Comparison of ENCODE assay signal across 8 cellular contexts in the genomic region with DNA sequence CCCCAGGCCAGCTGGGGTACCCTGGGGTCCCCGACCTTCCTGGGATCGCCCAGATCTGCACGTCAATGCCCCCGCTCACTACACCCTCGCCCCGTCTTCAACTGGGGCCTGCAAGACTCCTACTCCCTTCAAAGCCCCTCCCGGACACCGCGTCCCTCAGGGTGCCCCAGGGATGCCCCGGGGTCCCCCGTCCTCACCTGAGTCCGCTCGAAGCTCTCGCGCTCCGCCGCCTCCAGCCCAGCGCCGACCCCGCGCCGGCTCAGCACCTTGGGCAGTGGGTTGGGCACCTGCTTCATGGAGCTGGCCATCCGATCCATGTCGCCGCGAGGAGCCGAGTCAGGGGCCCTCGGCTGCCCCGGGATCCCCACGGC. TPM values are rescaled to one million over a fixed set of nuclear protein-coding genes. Genes with fewer than 3 reads are reported as not detected.
DNase-seq lines count a peak whose midpoint lies in the region; ATAC-seq and TF ChIP-seq lines count a peak whose summit lies in the region.

A gene (minus strand): TSS at position 338 of the 371 bp plus-strand sequence. CDS start 21 bp downstream, at position 317.

- no peak for TF ChIP-seq POLR2A in transverse colon (IDR thresholded peaks at IDR 0.05)

- no peak within 1 kb of the TSS for H2BK5ac ChIP-seq in mesenchymal stem cell (ENCODE audit: low read depth, low read length, poor library complexity, severe bottlenecking)

- peak within 1 kb of the TSS; percentile 64 for H2BK120ac ChIP-seq in mesenchymal stem cell (ENCODE audit: low read depth, low read length)

- under 1% methylated on average over 30 of the region's 30 CpGs for WGBS in mesenchymal stem cell
- WGBS in transverse colon (ENCODE audit: low coverage in 1 of 2), 2 donors, result 0% methylated on average over 20 of the region's 30 CpGs; no CpG with 5 or more reads in 1 of the 2 donors

- H2AK5ac ChIP-seq in mesenchymal stem cell (ENCODE audit: low read length, severe bottlenecking), result no peak within 1 kb of the TSS

- H3K9ac ChIP-seq in HUES48 (ENCODE audit: low read depth, low read length), result no peak within 1 kb of the TSS
- peak within 1 kb of the TSS; percentile 87 for H3K9ac ChIP-seq in mesenchymal stem cell (ENCODE audit: low read length)

- peak within 1 kb of the TSS; percentile 99 for H3K4me2 ChIP-seq in mesenchymal stem cell (ENCODE audit: low read length, poor library complexity, severe bottlenecking)

- peak within 1 kb of the TSS in 1 of 2 experiments; percentile 63 for H3K14ac ChIP-seq in mesenchymal stem cell (ENCODE audit: low read length in 2 of 2)

- H3K36me3 ChIP-seq in HUES48 (ENCODE audit: control insufficient read depth, insufficient read depth, low read length) (no peaks in the 10 kb centered on the region), mesenchymal stem cell (ENCODE audit: control insufficient read depth in 1 of 2, insufficient read depth in 2 of 2, low read depth in 1 of 2, low read length in 2 of 2) (no peaks in the 10 kb centered on the region), transverse colon (no peaks in the 10 kb centered on the region)

- peaks cover 12% of the 10 kb centered on the region for H3K79me1 ChIP-seq in mesenchymal stem cell (replicated peaks; ENCODE audit: low read length, poor library complexity, severe bottlenecking)

- in situ Hi-C loops in transverse colon (cut with MboI; ENCODE audit: low pct_ligation_motif_present in 1 of 4, low pct_unique_long_range_greater_than_20kb in 1 of 4, low sequenced_read_pairs in 3 of 4), result no loop called here

- H3K4ac ChIP-seq in mesenchymal stem cell (ENCODE audit: low read depth in 1 of 2, low read length in 2 of 2), result peak within 1 kb of the TSS in 1 of 2 experiments; percentile 69

- H3K27me3 ChIP-seq in HUES48 (ENCODE audit: control insufficient read depth, insufficient read depth, low read length) (peaks cover 9% of the 10 kb centered on the region), mesenchymal stem cell (ENCODE audit: control insufficient read depth in 1 of 2, insufficient read depth in 1 of 2, low read length in 2 of 2) (peaks cover 0 to 5% of the 10 kb centered on the region in 2 experiments), transverse colon (no peaks in the 10 kb centered on the region)

- peak within 1 kb of the TSS; percentile 77 for H2AFZ ChIP-seq in mesenchymal stem cell (ENCODE audit: low read depth, low read length)

- H2BK15ac ChIP-seq in mesenchymal stem cell (ENCODE audit: low read depth, poor library complexity, severe bottlenecking), result peak within 1 kb of the TSS; percentile 80

- ATAC-seq in GM18498 (IDR thresholded peaks at IDR 0.05; ENCODE audit: unreplicated experiment), result peak; percentile 0

- H3K27ac ChIP-seq in HUES48 (ENCODE audit: low read depth, low read length) (peak within 1 kb of the TSS; percentile 14), mesenchymal stem cell (ENCODE audit: low read length, poor library complexity, severe bottlenecking) (peak within 1 kb of the TSS; percentile 10), transverse colon (peak within 1 kb of the TSS; percentile 89 to 94 (median 93))

- H3K18ac ChIP-seq in mesenchymal stem cell (ENCODE audit: low read depth in 1 of 2, low read length in 2 of 2), result peak within 1 kb of the TSS; percentile 35 to 92

- no peak for TF ChIP-seq EP300 in transverse colon (IDR thresholded peaks at IDR 0.05; ENCODE audit: low read depth)

- H2BK12ac ChIP-seq in mesenchymal stem cell (ENCODE audit: low read length in 2 of 2), result peak within 1 kb of the TSS; percentile 38 to 89

- intact Hi-C loops in transverse colon (cut with DNase I; ENCODE audit: low total_unique reads), result no loop called here

- no peak for TF ChIP-seq CTCF in transverse colon (IDR thresholded peaks at IDR 0.05)

- no peak for DNase-seq in cerebellum (ENCODE audit: low spot score)
- no peak for DNase-seq in mesenchymal stem cell
- no peak for DNase-seq in transverse colon
- DNase-seq in NK-92 treated with Interleukin-12 subunit alpha and Interleukin-12 subunit beta, amount 100 ng/mL, for 24 hours (lab: John Stamatoyannopoulos, UW), result no peak
- no peak for DNase-seq in activated CD4-positive, alpha-beta T cell treated with anti-CD3 and anti-CD28 coated beads for 48 hours
- no peak for DNase-seq in OCI-M2 (lab: John Stamatoyannopoulos, UW; ENCODE audit: unreplicated experiment)

- no peaks in the 10 kb centered on the region for H3K9me3 ChIP-seq in HUES48 (ENCODE audit: control insufficient read depth, insufficient read depth, low read length)
- H3K9me3 ChIP-seq in mesenchymal stem cell (ENCODE audit: control insufficient read depth, low read length), result no peaks in the 10 kb centered on the region
- H3K9me3 ChIP-seq in transverse colon, result no peaks in the 10 kb centered on the region

- H3K4me3 ChIP-seq in HUES48 (ENCODE audit: low read depth, low read length) (peak within 1 kb of the TSS; percentile 90), mesenchymal stem cell (ENCODE audit: insufficient read depth in 1 of 2, low read depth in 1 of 2, low read length in 2 of 2) (peak within 1 kb of the TSS; percentile 90 to 97), transverse colon (peak within 1 kb of the TSS; percentile 60 to 95 (median 86))

- peak within 1 kb of the TSS; percentile 47 to 73 for H3K23ac ChIP-seq in mesenchymal stem cell (ENCODE audit: low read length in 2 of 2)

- peak within 1 kb of the TSS; percentile 64 for H4K91ac ChIP-seq in mesenchymal stem cell (ENCODE audit: low read length)

- H3K4me1 ChIP-seq in HUES48 (ENCODE audit: control insufficient read depth, insufficient read depth, low read length), result peaks cover 11% of the 10 kb centered on the region
- peaks cover 18% of the 10 kb centered on the region for H3K4me1 ChIP-seq in mesenchymal stem cell (ENCODE audit: control insufficient read depth, insufficient read depth, low read depth, low read length)
- H3K4me1 ChIP-seq in transverse colon, result peaks cover 0 to 27% (median 21%) of the 10 kb centered on the region in 4 donors

- H4K8ac ChIP-seq in mesenchymal stem cell (ENCODE audit: low read length), result peak within 1 kb of the TSS; percentile 87

RNA-seq across cellular contexts. Expression of the gene that starts here (rescaled TPM):
- total RNA-seq in cerebellum, result 16.4 TPM
- polyA plus RNA-seq in mesenchymal stem cell (2013, experiment 1 of 2), result 13.3 TPM
- polyA plus RNA-seq in mesenchymal stem cell (2013, experiment 2 of 2), result 11.6 TPM
- total RNA-seq in transverse colon, result 10 to 100 TPM in 1 of 4 donors, 1 to 10 TPM in 3; 3.7 to 20.1 (median 4.7) TPM

Comparison
In these comparisons a context has a peak if more than half of its experiments do, and no peak if none do; other contexts are left out.
1. H3K27ac ChIP-seq: peak in every context shown above with its lines; median percentile 93 in transverse colon; 14 in HUES48; 10 in mesenchymal stem cell.